Comparison of ENCODE assay signal across 8 cellular contexts in the genomic region with DNA sequence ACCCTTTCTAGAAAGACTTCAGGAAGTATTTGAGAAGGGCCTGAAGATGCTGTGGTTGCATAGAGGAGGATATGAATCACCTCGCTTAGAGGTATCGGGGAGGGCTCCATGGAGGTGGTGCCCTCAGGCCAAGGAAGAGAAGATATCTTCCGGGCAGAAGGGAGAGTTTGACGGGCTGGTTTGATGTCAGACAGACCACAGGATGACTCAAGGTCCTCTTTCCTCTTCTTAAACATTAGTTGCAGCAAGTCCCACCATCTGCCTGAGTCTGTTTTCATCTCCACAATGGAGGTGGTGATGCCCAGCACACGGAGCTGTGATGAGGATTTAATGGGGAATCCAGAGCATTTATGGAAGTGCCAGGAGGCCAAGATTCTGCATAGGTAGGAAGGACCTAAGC. TPM values are rescaled to one million over a fixed set of nuclear protein-coding genes. Genes with fewer than 3 reads are reported as not detected.
DNase-seq lines count a peak whose midpoint lies in the region; ATAC-seq and TF ChIP-seq lines count a peak whose summit lies in the region.

No MANE protein-coding gene starts in this region.

- intact Hi-C loops in CD8-positive, alpha-beta T cell (cut with DNase I, micrococcal nuclease) = loop anchor here in 1 of 2 experiments (1.0 to 2.0 kb wide), 2 partner anchors 10 to 68 kb away; no protein-coding TSS in a partner anchor
- intact Hi-C loops in Calu3 (cut with micrococcal nuclease; ENCODE audit: unreplicated experiment) = no loop called here
- intact Hi-C loops in left lung (cut with DNase I) = no loop called here

- H3K27me3 Mint-ChIP-seq in CD8-positive, alpha-beta T cell (ENCODE audit: low read depth) = no peaks in the 10 kb centered on the region
- peaks cover 36% of the 10 kb centered on the region for H3K27me3 Mint-ChIP-seq in Calu3 (ENCODE audit: unreplicated experiment)

- POLR2A ChIA-PET in CD8-positive, alpha-beta T cell (lab: Charles Lee) = interaction anchor here (0.7 to 1.1 kb wide), 3 partner anchors 30 to 145 kb away, joined by 3 read pairs; no protein-coding TSS in a partner anchor

- peaks cover 15% of the 10 kb centered on the region for H3K36me3 Mint-ChIP-seq in CD8-positive, alpha-beta T cell
- no peaks in the 10 kb centered on the region for H3K36me3 Mint-ChIP-seq in Calu3 (ENCODE audit: insufficient read depth, unreplicated experiment)

- BruUV-seq in Calu3 (replicated peaks; lab: Mats Ljungman, UMichigan) = no TSS peak

- no peaks in the 10 kb centered on the region for H3K36me3 ChIP-seq in CD8-positive, alpha-beta T cell (ENCODE audit: insufficient read depth, low read length)
- H3K36me3 ChIP-seq in left lung = no peaks in the 10 kb centered on the region

- H3K9me3 Mint-ChIP-seq in CD8-positive, alpha-beta T cell = no peaks in the 10 kb centered on the region
- H3K9me3 Mint-ChIP-seq in Calu3 (ENCODE audit: low read depth, unreplicated experiment) = no peaks in the 10 kb centered on the region

- H3K4me3 ChIP-seq in CD8-positive, alpha-beta T cell (ENCODE audit: low read depth, low read length) = peak overlapping the region; percentile 2
- H3K4me3 ChIP-seq in fibroblast of mammary gland (ENCODE audit: control insufficient read depth, low read depth, low read length) (no peak overlapping the region), left lung (no peak overlapping the region)

- TF ChIP-seq CTCF in CD8-positive, alpha-beta T cell (IDR thresholded peaks at IDR 0.05) = no peak
- TF ChIP-seq CTCF in fibroblast of mammary gland (conservative IDR thresholded peaks at IDR 0.05; ENCODE audit: control insufficient read depth, insufficient read depth, low read depth, low read length) (no peak), Calu3 (IDR thresholded peaks at IDR 0.05; ENCODE audit: unreplicated experiment) (no peak), left lung (IDR thresholded peaks at IDR 0.05) (no peak)

- H3K27ac ChIP-seq in CD8-positive, alpha-beta T cell (ENCODE audit: low read depth, low read length) = no peak overlapping the region
- no peak overlapping the region for H3K27ac ChIP-seq in left lung

- peak; percentile 82 for ATAC-seq in CD8-positive, alpha-beta T cell
- peak; percentile 55 for ATAC-seq in HG03354 (IDR thresholded peaks at IDR 0.05; ENCODE audit: poor library complexity, severe bottlenecking, unreplicated experiment)
- no peak for ATAC-seq in left lung

- H3K4me1 ChIP-seq in CD8-positive, alpha-beta T cell (ENCODE audit: insufficient read depth, low read length) = peaks cover 76% of the 10 kb centered on the region
- H3K4me1 ChIP-seq in left lung = peaks cover 0 to 3% of the 10 kb centered on the region in 2 donors

- no peaks in the 10 kb centered on the region for H3K27me3 ChIP-seq in CD8-positive, alpha-beta T cell (ENCODE audit: insufficient read depth, low read length)
- peaks cover 0 to 4% of the 10 kb centered on the region in 2 donors for H3K27me3 ChIP-seq in left lung

- H3K4me3 Mint-ChIP-seq in CD8-positive, alpha-beta T cell = peak overlapping the region; percentile 37
- H3K4me3 Mint-ChIP-seq in Calu3 (ENCODE audit: low read depth, unreplicated experiment) = no peak overlapping the region

- peaks cover 83% of the 10 kb centered on the region for H3K4me1 Mint-ChIP-seq in CD8-positive, alpha-beta T cell (ENCODE audit: low read depth)
- peaks cover 6% of the 10 kb centered on the region for H3K4me1 Mint-ChIP-seq in Calu3 (ENCODE audit: low read depth, unreplicated experiment)

- H3K9me3 ChIP-seq in CD8-positive, alpha-beta T cell (ENCODE audit: low read length) = no peaks in the 10 kb centered on the region
- no peaks in the 10 kb centered on the region for H3K9me3 ChIP-seq in left lung

- CTCF ChIA-PET in CD8-positive, alpha-beta T cell (lab: Charles Lee) = interaction anchor here (1.1 to 10.2 kb wide), 3 partner anchors 8 to 146 kb away, joined by 3 to 81 read pairs (median 5); no protein-coding TSS in a partner anchor
- CTCF ChIA-PET in Calu3 (lab: Charles Lee) = no interaction called here

- peak in 6 of 7 experiments; percentile 56 to 78 (median 68) for DNase-seq in CD8-positive, alpha-beta T cell
- peak; percentile 63 for DNase-seq in activated CD4-positive, alpha-beta T cell treated with anti-CD3 and anti-CD28 coated beads for 1 hour
- DNase-seq in fibroblast of mammary gland (ENCODE audit: low read depth) (peak; percentile 45), cerebellar nuclear complex (lab: John Stamatoyannopoulos, UW) (no peak), Calu3 (no peak), left lung (no peak), SHP77 (lab: John Stamatoyannopoulos, UW) (no peak)

- H3K27ac Mint-ChIP-seq in CD8-positive, alpha-beta T cell = peak overlapping the region; percentile 93
- no peak overlapping the region for H3K27ac Mint-ChIP-seq in Calu3 (ENCODE audit: unreplicated experiment)

RNA-seq across cellular contexts. Expression of gene RUNX3, which starts 25.1 kb away (rescaled TPM):
- 100 to 1,000 TPM; 423 to 424 TPM for total RNA-seq in CD8-positive, alpha-beta T cell
- total RNA-seq in Calu3 (2022) = 0.28 and 1.3 TPM in 2 replicates
- total RNA-seq in left lung = 1 to 10 TPM; 2.7 to 8.7 TPM

Comparison
In these comparisons a context has a peak if more than half of its experiments do, and no peak if none do; other contexts are left out.
1. DNase-seq: peak in CD8-positive, alpha-beta T cell (6 of 7), activated CD4-positive, alpha-beta T cell treated with anti-CD3 and anti-CD28 coated beads for 1 hour (single experiment) and fibroblast of mammary gland (single experiment); none in cerebellar nuclear complex (0 of 2), Calu3 (single experiment), left lung (0 of 2) and SHP77 (0 of 2).
2. RNA of gene RUNX3, which starts 25.1 kb away (total RNA-seq): 423 to 424 TPM in CD8-positive, alpha-beta T cell; 2.7 to 8.7 TPM in left lung and 0.28 to 1.3 TPM in Calu3; every median in the first group is over 10 times any median in the second.